Comparison of ENCODE assay signal across 25 cellular contexts in the genomic region with DNA sequence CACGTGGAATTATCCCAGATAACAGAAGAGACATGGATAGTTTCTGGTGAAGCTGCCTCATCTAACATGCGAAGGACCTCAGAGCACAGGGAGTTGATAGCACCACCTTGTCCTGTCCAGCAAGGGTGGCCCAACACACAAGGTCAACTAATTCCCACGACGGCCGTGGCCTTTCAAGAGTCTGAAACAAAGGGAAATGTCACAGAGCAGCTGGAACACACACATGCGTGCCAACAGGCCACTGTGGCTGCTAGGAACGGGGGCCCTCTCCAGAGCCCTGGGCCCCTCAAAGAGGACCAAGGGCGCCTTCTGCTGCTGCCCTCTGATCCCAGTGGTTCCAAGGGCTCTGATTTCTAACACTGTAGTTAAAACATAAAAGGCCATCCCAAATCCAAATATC. TPM values are rescaled to one million over a fixed set of nuclear protein-coding genes. Genes with fewer than 3 reads are reported as not detected.
"Had no signal": no experiment of that assay in that cellular context is flagged by ENCODE, and none has a peak within 500 bp of the region (broad histone marks: within the 10 kb centered on the region; RNA-seq: fewer than 3 reads in every experiment).

No MANE protein-coding gene starts in this region.

- ATAC-seq: esophagus mucosa; heart left ventricle; naive thymus-derived CD8-positive, alpha-beta T cell; right cardiac atrium; T-cell had no signal

- H3K27me3 Mint-ChIP-seq: activated B cell treated with CpG ODN at 0.5 μM for 24 hours; brain; naive thymus-derived CD8-positive, alpha-beta T cell; T-cell had no signal

- H3K27me3 ChIP-seq: ascending aorta, cardiac muscle cell, heart left ventricle, testis, transverse colon had no signal

- H3K4me3 ChIP-seq: ascending aorta, cardiac muscle cell, heart left ventricle, testis, transverse colon had no signal

- H3K9me3 Mint-ChIP-seq: activated B cell treated with CpG ODN at 0.5 μM for 24 hours; activated T-helper 1 cell treated with anti-CD3 and anti-CD28 coated beads, Interleukin-12 subunit alpha, Interleukin-12 subunit beta, Interleukin-2, Interleukin-4 antibody, amounts not matched to agents 30 ng/mL and 10 ng/mL and 1 ng/mL, durations not matched to agents 14 hours and 24 hours and 36 hours; brain; endodermal cell; immature natural killer cell; mesothelial cell of epicardium; neural crest cell; T-cell; T-helper 2 cell treated with Interferon-gamma antibody and Interleukin-4, amounts not matched to agents 5 μg/mL and 100 μg/mL, for 36 hours had no signal

- H3K4me3 Mint-ChIP-seq: activated B cell treated with CpG ODN at 0.5 μM for 24 hours; activated T-helper 1 cell treated with anti-CD3 and anti-CD28 coated beads, Interleukin-12 subunit alpha, Interleukin-12 subunit beta, Interleukin-2, Interleukin-4 antibody, amounts not matched to agents 30 ng/mL and 10 ng/mL and 1 ng/mL, durations not matched to agents 14 hours and 24 hours and 36 hours; brain; endodermal cell; immature natural killer cell; mesothelial cell of epicardium; neural crest cell; T-cell; T-helper 2 cell treated with Interferon-gamma antibody and Interleukin-4, amounts not matched to agents 5 μg/mL and 100 μg/mL, for 36 hours had no signal

- DNase-seq: activated B cell treated with CpG ODN at 0.5 μM for 24 hours; activated CD4-positive, alpha-beta T cell treated with anti-CD3 and anti-CD28 coated beads, Interleukin-2, amount 50 U/mL, for 4 hours; activated gamma-delta T cell; activated naive CD4-positive, alpha-beta T cell treated with anti-CD3 and anti-CD28 coated beads, Interleukin-2, amount 50 U/mL, for 16 hours; cerebellar nuclear complex; cortex of kidney; endodermal cell; foreskin fibroblast; hypothalamus; immature natural killer cell; stimulated activated naive CD4-positive, alpha-beta T cell treated with Interleukin-2 at 50 U/mL for 16 hours; T-cell; testis; transverse colon had no signal

- H3K27ac Mint-ChIP-seq: activated B cell treated with CpG ODN at 0.5 μM for 24 hours; endodermal cell; T-helper 2 cell treated with Interferon-gamma antibody and Interleukin-4, amounts not matched to agents 5 μg/mL and 100 μg/mL, for 36 hours had no signal

- H3K27ac ChIP-seq: ascending aorta, cardiac muscle cell, heart left ventricle, testis, transverse colon had no signal

- H3K9me3 ChIP-seq: ascending aorta, heart left ventricle, testis, transverse colon had no signal

- H3K4me1 ChIP-seq: ascending aorta, heart left ventricle, testis, transverse colon had no signal

- H3K36me3 ChIP-seq: cardiac muscle cell, transverse colon had no signal

- H3K36me3 Mint-ChIP-seq: brain; immature natural killer cell; mesothelial cell of epicardium; naive thymus-derived CD8-positive, alpha-beta T cell had no signal

- H3K4me1 Mint-ChIP-seq: brain, endodermal cell, mesothelial cell of epicardium, neural crest cell had no signal

RNA-seq across cellular contexts. Expression of a gene that starts 58.0 kb away (rescaled TPM):
- total RNA-seq: ascending aorta had no signal
